In the genomic region with DNA sequence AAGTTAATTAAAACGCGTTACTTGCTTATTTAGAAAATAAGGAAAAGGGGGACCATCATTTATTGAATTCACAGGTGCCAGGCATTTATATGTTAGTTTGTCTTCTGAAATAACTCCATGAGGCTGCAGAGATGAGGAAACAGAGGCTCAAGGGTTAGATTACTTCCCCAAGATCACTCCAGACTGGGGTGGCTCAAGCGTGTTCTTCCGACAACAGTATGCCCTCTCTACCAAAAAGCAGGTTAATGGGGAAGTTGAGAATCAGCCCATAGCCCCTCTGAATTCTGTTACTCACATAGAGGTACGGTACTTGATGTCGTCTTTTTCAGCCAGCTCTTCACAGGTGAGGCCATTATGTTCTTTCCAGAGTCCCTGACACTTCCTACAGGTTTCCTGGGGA, we compare ENCODE assay signal across 19 cellular contexts.
"Had no signal": no experiment of that assay in that cellular context is flagged by ENCODE, and none has a peak within 500 bp of the region (broad histone marks: within the 10 kb centered on the region; RNA-seq: fewer than 3 reads in every experiment).

No MANE protein-coding gene starts in this region.

- H3K9me3 Mint-ChIP-seq: activated CD4-positive, alpha-beta T cell treated with anti-CD3 and anti-CD28 coated beads, Interleukin-2, amount 10 ng/mL, durations not matched to agents 24 days and 14 days; activated CD8-positive, alpha-beta T cell treated with anti-CD3 and anti-CD28 coated beads for 36 hours; activated naive CD4-positive, alpha-beta T cell treated with anti-CD3 and anti-CD28 coated beads, Interleukin-2, amount 50 U/mL, for 24 hours; activated T-helper 1 cell treated with anti-CD3 and anti-CD28 coated beads, Interleukin-12 subunit alpha, Interleukin-12 subunit beta, Interleukin-2, Interleukin-4 antibody, amounts not matched to agents 30 ng/mL and 10 ng/mL and 1 ng/mL, durations not matched to agents 14 hours and 24 hours and 36 hours; mesothelial cell of epicardium; naive thymus-derived CD8-positive, alpha-beta T cell; T-helper 1 cell treated with Interleukin-12 subunit alpha and Interleukin-12 subunit beta and Interleukin-4 antibody, amounts not matched to agents 30 μg/mL and 1 μg/mL, for 36 hours had no signal

- H3K9me3 ChIP-seq: esophagus muscularis mucosa, left ventricle myocardium inferior, pancreas, thoracic aorta, upper lobe of left lung had no signal

- H3K4me1 ChIP-seq: pancreas had no signal

- ATAC-seq: activated CD4-positive, CD25-positive, alpha-beta regulatory T cell treated with anti-CD3 and anti-CD28 coated beads, Interleukin-2, amount 50 U/mL, for 24 hours; activated CD8-positive, alpha-beta T cell treated with anti-CD3 and anti-CD28 coated beads for 36 hours; naive thymus-derived CD8-positive, alpha-beta T cell; pancreas; right cardiac atrium had no signal

- H3K4me3 ChIP-seq: esophagus muscularis mucosa, left ventricle myocardium inferior, pancreas, thoracic aorta, upper lobe of left lung had no signal

- H3K4me1 Mint-ChIP-seq: mesothelial cell of epicardium had no signal

- H3K27ac Mint-ChIP-seq: activated CD4-positive, alpha-beta T cell treated with anti-CD3 and anti-CD28 coated beads, Interleukin-2, amount 10 ng/mL, durations not matched to agents 24 days and 14 days; activated CD8-positive, alpha-beta T cell treated with anti-CD3 and anti-CD28 coated beads for 36 hours; activated naive CD4-positive, alpha-beta T cell treated with anti-CD3 and anti-CD28 coated beads, Interleukin-2, amount 50 U/mL, for 24 hours; activated T-helper 1 cell treated with anti-CD3 and anti-CD28 coated beads, Interleukin-12 subunit alpha, Interleukin-12 subunit beta, Interleukin-2, Interleukin-4 antibody, amounts not matched to agents 30 ng/mL and 10 ng/mL and 1 ng/mL, durations not matched to agents 14 hours and 24 hours and 36 hours; mesothelial cell of epicardium; T-helper 1 cell treated with Interleukin-12 subunit alpha and Interleukin-12 subunit beta and Interleukin-4 antibody, amounts not matched to agents 30 μg/mL and 1 μg/mL, for 36 hours had no signal

- H3K27ac ChIP-seq: left ventricle myocardium inferior, pancreas, thoracic aorta, upper lobe of left lung had no signal

- DNase-seq: activated CD4-positive, alpha-beta T cell treated with anti-CD3 and anti-CD28 coated beads, Interleukin-2, amount 10 ng/mL, durations not matched to agents 24 days and 14 days; activated CD8-positive, alpha-beta T cell treated with anti-CD3 and anti-CD28 coated beads for 36 hours; activated gamma-delta T cell; effector CD8-positive, alpha-beta T cell; hippocampal formation; kidney glomerular epithelial cell; left ventricle myocardium inferior; naive thymus-derived CD8-positive, alpha-beta T cell; pancreas; right cardiac atrium; stimulated activated CD4-positive, alpha-beta T cell treated with anti-CD3 and anti-CD28 coated beads, Interleukin-1b, Interleukin-23, amount 100 ng/mL, for 48 hours; upper lobe of left lung had no signal

- H3K4me3 Mint-ChIP-seq: activated CD4-positive, alpha-beta T cell treated with anti-CD3 and anti-CD28 coated beads, Interleukin-2, amount 10 ng/mL, durations not matched to agents 24 days and 14 days; activated CD8-positive, alpha-beta T cell treated with anti-CD3 and anti-CD28 coated beads for 36 hours; activated naive CD4-positive, alpha-beta T cell treated with anti-CD3 and anti-CD28 coated beads, Interleukin-2, amount 50 U/mL, for 24 hours; activated T-helper 1 cell treated with anti-CD3 and anti-CD28 coated beads, Interleukin-12 subunit alpha, Interleukin-12 subunit beta, Interleukin-2, Interleukin-4 antibody, amounts not matched to agents 30 ng/mL and 10 ng/mL and 1 ng/mL, durations not matched to agents 14 hours and 24 hours and 36 hours; mesothelial cell of epicardium; naive thymus-derived CD8-positive, alpha-beta T cell; T-helper 1 cell treated with Interleukin-12 subunit alpha and Interleukin-12 subunit beta and Interleukin-4 antibody, amounts not matched to agents 30 μg/mL and 1 μg/mL, for 36 hours had no signal

- H3K27me3 ChIP-seq: esophagus muscularis mucosa, pancreas, upper lobe of left lung had no signal

- H3K27me3 Mint-ChIP-seq: activated CD4-positive, alpha-beta T cell treated with anti-CD3 and anti-CD28 coated beads, Interleukin-2, amount 10 ng/mL, durations not matched to agents 24 days and 14 days; activated CD8-positive, alpha-beta T cell treated with anti-CD3 and anti-CD28 coated beads for 36 hours; activated naive CD4-positive, alpha-beta T cell treated with anti-CD3 and anti-CD28 coated beads, Interleukin-2, amount 50 U/mL, for 24 hours; naive thymus-derived CD8-positive, alpha-beta T cell had no signal
